In the genomic region with DNA sequence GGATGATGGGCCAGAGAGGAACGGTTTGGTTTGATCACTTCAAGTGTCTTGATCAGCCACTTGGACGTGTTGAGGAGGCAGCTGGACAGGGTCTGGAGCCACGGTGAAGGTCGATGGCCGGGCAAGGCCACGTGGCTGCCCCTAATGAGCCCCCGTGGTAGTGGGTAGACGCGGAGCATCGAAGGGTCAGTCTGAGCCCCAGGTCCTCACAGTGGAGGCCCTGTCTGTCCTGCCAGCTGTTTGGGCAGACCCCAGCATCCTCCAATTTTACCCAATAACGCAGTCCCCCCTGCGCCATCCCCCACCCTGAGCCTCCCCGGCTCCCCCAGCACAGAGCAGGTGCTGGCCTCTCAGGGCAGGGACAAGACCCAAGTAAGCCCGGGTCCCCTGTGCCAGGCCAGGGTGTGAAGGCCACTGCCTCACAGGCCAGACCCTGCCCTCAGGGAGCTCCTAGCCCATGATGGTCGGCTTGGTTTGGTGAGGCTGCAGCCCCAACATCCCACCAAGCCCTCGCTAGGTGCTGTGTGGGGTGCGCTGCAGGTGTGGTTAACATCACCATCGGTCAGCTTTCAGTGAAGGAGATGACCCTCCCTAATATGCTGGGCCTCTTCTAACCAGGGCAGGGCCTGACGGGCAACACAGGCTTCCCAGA, we compare ENCODE assay signal across 19 cellular contexts. TPM values are rescaled to one million over a fixed set of nuclear protein-coding genes. Genes with fewer than 3 reads are reported as not detected.
DNase-seq lines count a peak whose midpoint lies in the region; ATAC-seq lines count a peak whose summit lies in the region.
"Had no signal": no experiment of that assay in that cellular context is flagged by ENCODE, and none has a peak within 500 bp of the region (broad histone marks: within the 10 kb centered on the region; RNA-seq: fewer than 3 reads in every experiment).

No MANE protein-coding gene starts in this region.

- H3K4me3 Mint-ChIP-seq in activated CD4-positive, alpha-beta T cell treated with anti-CD3 and anti-CD28 coated beads, Interleukin-2, amount 10 ng/mL, durations not matched to agents 24 days and 14 days, result no peak overlapping the region

- intact Hi-C loops in activated CD4-positive, alpha-beta T cell treated with anti-CD3 and anti-CD28 coated beads, Interleukin-2, amount 10 ng/mL, durations not matched to agents 24 days and 14 days (cut with micrococcal nuclease), result no loop called here
- intact Hi-C loops in sciatic nerve (cut with DNase I), result no loop called here

- peak; percentile 41 for DNase-seq in activated CD4-positive, alpha-beta T cell treated with anti-CD3 and anti-CD28 coated beads, Interleukin-2, amount 10 ng/mL, durations not matched to agents 24 days and 14 days
- no peak for DNase-seq in activated CD4-positive, alpha-beta T cell treated with anti-CD3 and anti-CD28 coated beads for 1 hour
- DNase-seq in D341Med (ENCODE audit: low spot score) (peak; percentile 21), iPS-NIHi7 (ENCODE audit: extremely low spot score) (peak; percentile 4), sciatic nerve (ENCODE audit: low spot score) (peak; percentile 54), T1000 (lab: John Stamatoyannopoulos, UW) (no peak), germinal center (ENCODE audit: low spot score) (no peak)
- DNase-seq: 8988T, EL, GF-D8, MG63, NCI-H1417, NCI-H1694 treated with DMSO at 0.1 percent for 48 hours, NCI-H446, NCI-H526 treated with DMSO at 0.1 percent for 48 hours, OCI-M1 had no signal

- H3K36me3 Mint-ChIP-seq in activated CD4-positive, alpha-beta T cell treated with anti-CD3 and anti-CD28 coated beads, Interleukin-2, amount 10 ng/mL, durations not matched to agents 24 days and 14 days (ENCODE audit: low read depth), result no peaks in the 10 kb centered on the region

- peaks cover 2% of the 10 kb centered on the region for H3K27me3 Mint-ChIP-seq in activated CD4-positive, alpha-beta T cell treated with anti-CD3 and anti-CD28 coated beads, Interleukin-2, amount 10 ng/mL, durations not matched to agents 24 days and 14 days

- no peak for ATAC-seq in sciatic nerve

- no peak overlapping the region for H3K27ac Mint-ChIP-seq in activated CD4-positive, alpha-beta T cell treated with anti-CD3 and anti-CD28 coated beads, Interleukin-2, amount 10 ng/mL, durations not matched to agents 24 days and 14 days

- H3K9me3 Mint-ChIP-seq in activated CD4-positive, alpha-beta T cell treated with anti-CD3 and anti-CD28 coated beads, Interleukin-2, amount 10 ng/mL, durations not matched to agents 24 days and 14 days, result no peaks in the 10 kb centered on the region

- no peaks in the 10 kb centered on the region for H3K4me1 Mint-ChIP-seq in activated CD4-positive, alpha-beta T cell treated with anti-CD3 and anti-CD28 coated beads, Interleukin-2, amount 10 ng/mL, durations not matched to agents 24 days and 14 days

RNA-seq across cellular contexts. Expression of a gene that starts 40.4 kb away (rescaled TPM):
- not detected in 2 replicates for total RNA-seq in activated CD4-positive, alpha-beta T cell treated with anti-CD3 and anti-CD28 coated beads, Interleukin-2, amount 10 ng/mL, durations not matched to agents 24 days and 14 days
- total RNA-seq in sciatic nerve, result not detected
- total RNA-seq: LHCN-M2, Right ventricle myocardium inferior, SK-MEL-5 had no signal

Comparison
In these comparisons a context has a peak if more than half of its experiments do, and no peak if none do; other contexts are left out.
1. DNase-seq: peak in activated CD4-positive, alpha-beta T cell treated with anti-CD3 and anti-CD28 coated beads, Interleukin-2, amount 10 ng/mL, durations not matched to agents 24 days and 14 days (single experiment), D341Med (single experiment), iPS-NIHi7 (single experiment) and sciatic nerve (single experiment); none in activated CD4-positive, alpha-beta T cell treated with anti-CD3 and anti-CD28 coated beads for 1 hour (single experiment), T1000 (single experiment) and germinal center (single experiment).